In genomic region chr3:11290743-11291680, GRCh38 we compare ENCODE assay signal across 8 cellular contexts. TPM values are rescaled to one million over a fixed set of nuclear protein-coding genes. Genes with fewer than 3 reads are reported as not detected.
DNase-seq lines count a peak whose midpoint lies in the region; ATAC-seq and TF ChIP-seq lines count a peak whose summit lies in the region.

No MANE protein-coding gene starts in this region.

- peak; percentile 45 for DNase-seq in activated naive CD4-positive, alpha-beta T cell treated with anti-CD3 and anti-CD28 coated beads, Interleukin-2, amount 10 ng/mL, durations not matched to agents 7 days and 5 days
- DNase-seq in natural killer cell (peak; percentile 34), midbrain (lab: John Stamatoyannopoulos, UW) (no peak), AML-193 (lab: John Stamatoyannopoulos, UW) (no peak), NCI-H1105 treated with DMSO at 0.1 percent for 48 hours (lab: John Stamatoyannopoulos, UW) (no peak), sciatic nerve (ENCODE audit: low spot score) (no peak)

- no peak for TF ChIP-seq CTCF in natural killer cell (IDR thresholded peaks at IDR 0.05)

- H3K27me3 Mint-ChIP-seq in activated naive CD4-positive, alpha-beta T cell treated with anti-CD3 and anti-CD28 coated beads, Interleukin-2, amount 10 ng/mL, durations not matched to agents 7 days and 5 days, result no peaks in the 10 kb centered on the region
- H3K27me3 Mint-ChIP-seq in natural killer cell (ENCODE audit: low read depth in 2 of 2), result no peaks in the 10 kb centered on the region

- no peak overlapping the region for H3K4me3 Mint-ChIP-seq in activated naive CD4-positive, alpha-beta T cell treated with anti-CD3 and anti-CD28 coated beads, Interleukin-2, amount 10 ng/mL, durations not matched to agents 7 days and 5 days
- peak overlapping the region; percentile 74 for H3K4me3 Mint-ChIP-seq in natural killer cell

- peaks cover 56% of the 10 kb centered on the region for H3K4me1 Mint-ChIP-seq in activated naive CD4-positive, alpha-beta T cell treated with anti-CD3 and anti-CD28 coated beads, Interleukin-2, amount 10 ng/mL, durations not matched to agents 7 days and 5 days
- peaks cover 57 to 61% of the 10 kb centered on the region in 2 donors for H3K4me1 Mint-ChIP-seq in natural killer cell

- CTCF ChIA-PET in activated naive CD4-positive, alpha-beta T cell treated with anti-CD3 and anti-CD28 coated beads, Interleukin-2, amount 10 ng/mL, durations not matched to agents 7 days and 5 days (lab: Charles Lee), result interaction anchor here (0.9 to 2.1 kb wide), 6 partner anchors 8 to 44 kb away, joined by 3 to 7 read pairs (median 4); partner anchors contain the start of gene ATG7

- ATAC-seq in GM18867 (IDR thresholded peaks at IDR 0.05; ENCODE audit: unreplicated experiment), result peak; percentile 59
- ATAC-seq in HG03432 (IDR thresholded peaks at IDR 0.05; ENCODE audit: unreplicated experiment), result peak; percentile 54
- peak; percentile 83 to 93 (median 92) for ATAC-seq in natural killer cell
- no peak for ATAC-seq in sciatic nerve

- peak overlapping the region; percentile 91 for H3K27ac Mint-ChIP-seq in activated naive CD4-positive, alpha-beta T cell treated with anti-CD3 and anti-CD28 coated beads, Interleukin-2, amount 10 ng/mL, durations not matched to agents 7 days and 5 days
- peak overlapping the region; percentile 94 for H3K27ac Mint-ChIP-seq in natural killer cell

- no peaks in the 10 kb centered on the region for H3K9me3 Mint-ChIP-seq in activated naive CD4-positive, alpha-beta T cell treated with anti-CD3 and anti-CD28 coated beads, Interleukin-2, amount 10 ng/mL, durations not matched to agents 7 days and 5 days
- no peaks in the 10 kb centered on the region for H3K9me3 Mint-ChIP-seq in natural killer cell

- peaks cover 29% of the 10 kb centered on the region for H3K36me3 Mint-ChIP-seq in activated naive CD4-positive, alpha-beta T cell treated with anti-CD3 and anti-CD28 coated beads, Interleukin-2, amount 10 ng/mL, durations not matched to agents 7 days and 5 days
- no peaks in the 10 kb centered on the region for H3K36me3 Mint-ChIP-seq in natural killer cell

- intact Hi-C loops in natural killer cell (cut with micrococcal nuclease) (loop anchor here (1.0 to 5.0 kb wide), 4 partner anchors 10 to 351 kb away; partner anchors contain the start of genes ATG7 and VGLL4), sciatic nerve (cut with DNase I) (no loop called here)

RNA-seq across cellular contexts. Expression of gene ATG7, which starts 18.8 kb away (rescaled TPM):
- total RNA-seq in natural killer cell (10 to 100 TPM; 55.3 to 72.9 (median 68.6) TPM), sciatic nerve (68.9 TPM)

Comparison
In these comparisons a context has a peak if more than half of its experiments do, and no peak if none do; other contexts are left out.
1. DNase-seq: peak in activated naive CD4-positive, alpha-beta T cell treated with anti-CD3 and anti-CD28 coated beads, Interleukin-2, amount 10 ng/mL, durations not matched to agents 7 days and 5 days (single experiment) and natural killer cell (single experiment); none in midbrain (single experiment), AML-193 (0 of 2), NCI-H1105 treated with DMSO at 0.1 percent for 48 hours (single experiment) and sciatic nerve (single experiment).